30 cellular contexts compared by ENCODE assay signal in the genomic region with DNA sequence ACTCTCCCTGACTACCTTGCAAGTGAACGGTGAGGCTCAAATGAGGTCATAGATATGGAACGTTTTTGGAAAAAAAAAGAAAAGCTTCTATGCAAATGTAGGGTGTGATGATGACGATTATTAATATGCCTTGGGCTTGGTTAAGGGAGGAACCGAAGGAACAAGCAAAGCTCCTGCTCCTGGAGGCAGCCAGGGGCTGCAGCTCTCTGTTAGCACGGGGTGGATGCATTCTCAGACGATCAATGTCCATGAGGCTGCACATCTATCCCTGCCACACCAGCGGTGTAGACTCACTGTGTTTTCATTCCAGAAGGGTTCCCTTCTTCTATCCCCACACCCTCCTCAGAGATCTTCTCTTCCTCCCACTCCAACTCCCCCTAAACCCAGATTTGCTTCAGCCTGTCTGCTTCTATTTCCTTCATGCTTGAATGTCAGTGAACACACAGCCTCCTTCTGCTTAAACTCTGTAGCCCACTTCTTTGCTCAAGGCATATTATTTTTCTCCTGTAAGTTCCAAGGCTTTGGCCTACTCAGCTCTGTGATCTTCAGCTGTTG. TPM values are rescaled to one million over a fixed set of nuclear protein-coding genes. Genes with fewer than 3 reads are reported as not detected.
DNase-seq lines count a peak whose midpoint lies in the region; ATAC-seq, FAIRE-seq and TF ChIP-seq lines count a peak whose summit lies in the region.
"Had no signal": no experiment of that assay in that cellular context is flagged by ENCODE, and none has a peak within 500 bp of the region (broad histone marks: within the 10 kb centered on the region; RNA-seq: fewer than 3 reads in every experiment).

No MANE protein-coding gene starts in this region.

- peak overlapping the region in 1 of 3 experiments; percentile 13 for H3K4me3 Mint-ChIP-seq in nephron
- H3K4me3 Mint-ChIP-seq: activated CD4-positive, alpha-beta memory T cell treated with anti-CD3 and anti-CD28 coated beads, Interleukin-2, amount 10 ng/mL, durations not matched to agents 7 days and 5 days; activated T-helper 17 cell treated with anti-CD3 and anti-CD28 coated beads, Interleukin-2, amount 50 U/mL, for 72 hours; CD8-positive, alpha-beta T cell; immature natural killer cell; stimulated activated naive CD8-positive, alpha-beta T cell treated with anti-CD3 and anti-CD28 coated beads, Interleukin-15, Interleukin-2, amounts not matched to agents 100 ng/mL and 50 ng/mL, for 24 hours had no signal

- CTCF ChIA-PET in HepG2 (lab: Yijun Ruan, JAX; ENCODE audit: low intra/inter-chr PET ratio, low total read pairs): no interaction called here

- TF ChIP-seq EP300 in HepG2 (IDR thresholded peaks at IDR 0.05; ENCODE audit: low read depth in 2 of 2, low read length in 2 of 2) (no peak), HepG2 (CRISPR knock-in tag; IDR thresholded peaks at IDR 0.05; ENCODE audit: borderline replicate concordance) (no peak)

- H3K9me3 ChIP-seq in HepG2 (ENCODE audit: low read length): no peaks in the 10 kb centered on the region
- no peaks in the 10 kb centered on the region for H3K9me3 ChIP-seq in right lobe of liver
- H3K9me3 ChIP-seq: breast epithelium, HAP-1, tibial artery had no signal

- no peak for TF ChIP-seq RAD21 in HepG2 (CRISPR knock-in tag; IDR thresholded peaks at IDR 0.05)

- H3K27ac ChIP-seq in HepG2 (ENCODE audit: extremely low read length, insufficient read depth, low read length): no peak overlapping the region
- H3K27ac ChIP-seq in right lobe of liver: no peak overlapping the region
- peak overlapping the region; percentile 22 for H3K27ac ChIP-seq in caudate nucleus (ENCODE audit: low read depth, low read length)
- H3K27ac ChIP-seq: breast epithelium, gastroesophageal sphincter, HL-60, tibial artery had no signal

- H3K27me3 Mint-ChIP-seq in nephron (ENCODE audit: low read depth): peaks cover 15% of the 10 kb centered on the region

- H3K4me1 ChIP-seq in HepG2 (ENCODE audit: insufficient read depth, low read length): no peaks in the 10 kb centered on the region
- H3K4me1 ChIP-seq in right lobe of liver: no peaks in the 10 kb centered on the region
- H3K4me1 ChIP-seq: breast epithelium, gastroesophageal sphincter, HAP-1, tibial artery had no signal

- POLR2A ChIA-PET in HepG2 (lab: Yijun Ruan, JAX): no interaction called here

- in situ Hi-C loops in HepG2 (cut with HindIII; ENCODE audit: extremely low pct_ligation_motif_present, low pct_unique_long_range_greater_than_20kb): no loop called here

- H3K36me3 ChIP-seq in HepG2 (replicated peaks in 1 of 2; ENCODE audit: control insufficient read depth in 1 of 2, insufficient read depth in 2 of 2, low read length in 2 of 2) (no peaks in the 10 kb centered on the region), right lobe of liver (no peaks in the 10 kb centered on the region)
- H3K36me3 ChIP-seq: breast epithelium, gastroesophageal sphincter, HAP-1, tibial artery had no signal

- no peak for DNase-seq in HepG2 (ENCODE audit: low spot score)
- no peak for DNase-seq in right lobe of liver
- DNase-seq in caudate nucleus (lab: John Stamatoyannopoulos, UW): peak in 25 of 61 donors; percentile 4 to 64 (median 28)
- no peak for DNase-seq in NCI-H1694 (lab: John Stamatoyannopoulos, UW)
- DNase-seq: activated CD4-positive, alpha-beta memory T cell treated with anti-CD3 and anti-CD28 coated beads, Interleukin-2, amount 10 ng/mL, durations not matched to agents 7 days and 5 days; activated CD4-positive, CD25-positive, alpha-beta regulatory T cell treated with anti-CD3 and anti-CD28 coated beads, Interleukin-2, amount 50 U/mL, for 72 hours; activated CD8-positive, alpha-beta memory T cell treated with anti-CD3 and anti-CD28 coated beads, Interleukin-2, amount 50 U/mL, for 48 hours; activated naive CD4-positive, alpha-beta T cell treated with anti-CD3 and anti-CD28 coated beads, Interleukin-2, amount 50 U/mL, for 16 hours; AML-193; amniotic stem cell; CD8-positive, alpha-beta T cell; immature natural killer cell; left colon; NCI-H146; NCI-H2171 treated with DMSO at 0.1 percent for 48 hours; RPMI8226; T-helper 2 cell; tibial artery had no signal

- no peaks in the 10 kb centered on the region for H3K36me3 Mint-ChIP-seq in nephron (ENCODE audit: low read depth)
- H3K36me3 Mint-ChIP-seq: CD8-positive, alpha-beta T cell; immature natural killer cell had no signal

- intact Hi-C loops in HepG2 (cut with micrococcal nuclease; ENCODE audit: unreplicated experiment): no loop called here
- intact Hi-C loops in right lobe of liver (cut with DNase I): no loop called here

- peak overlapping the region; percentile 23 to 51 (median 34) for H3K27ac Mint-ChIP-seq in nephron
- H3K27ac Mint-ChIP-seq: activated CD4-positive, alpha-beta memory T cell treated with anti-CD3 and anti-CD28 coated beads, Interleukin-2, amount 10 ng/mL, durations not matched to agents 7 days and 5 days; activated T-helper 17 cell treated with anti-CD3 and anti-CD28 coated beads, Interleukin-2, amount 50 U/mL, for 72 hours; CD8-positive, alpha-beta T cell; immature natural killer cell; stimulated activated naive CD8-positive, alpha-beta T cell treated with anti-CD3 and anti-CD28 coated beads, Interleukin-15, Interleukin-2, amounts not matched to agents 100 ng/mL and 50 ng/mL, for 24 hours had no signal

- H2AFZ ChIP-seq in HepG2 (ENCODE audit: low read length): no peak overlapping the region

- WGBS in HepG2 (ENCODE audit: low lambda C conversion rate): 2% methylated on average over 7 of the region's 7 CpGs
- 26% methylated on average over 6 of the region's 7 CpGs for WGBS in right lobe of liver (ENCODE audit: insufficient coverage, low coverage, low lambda C conversion rate, missing lambda C conversion rate)

- H3K27me3 ChIP-seq in HepG2 (ENCODE audit: control insufficient read depth in 1 of 2, insufficient read depth in 2 of 2, low read length in 2 of 2) (peaks cover 0 to 4% of the 10 kb centered on the region in 2 experiments; a peak in 1 of 5 replicates), right lobe of liver (no peaks in the 10 kb centered on the region)
- H3K27me3 ChIP-seq: breast epithelium, gastroesophageal sphincter, tibial artery had no signal

- peaks cover 19% of the 10 kb centered on the region for H3K4me1 Mint-ChIP-seq in nephron
- H3K4me1 Mint-ChIP-seq: activated CD4-positive, alpha-beta memory T cell treated with anti-CD3 and anti-CD28 coated beads, Interleukin-2, amount 10 ng/mL, durations not matched to agents 7 days and 5 days; activated T-helper 17 cell treated with anti-CD3 and anti-CD28 coated beads, Interleukin-2, amount 50 U/mL, for 72 hours; immature natural killer cell had no signal

- H3K4me3 ChIP-seq in HepG2 (replicated peaks in 1 of 3; ENCODE audit: insufficient read depth in 1 of 3, low read depth in 2 of 3, low read length in 3 of 3): no peak overlapping the region
- no peak overlapping the region for H3K4me3 ChIP-seq in right lobe of liver
- H3K4me3 ChIP-seq: breast epithelium, gastroesophageal sphincter, HAP-1, tibial artery had no signal

- BruUV-seq in HepG2 (replicated peaks; lab: Mats Ljungman, UMichigan): no TSS peak

- no peak for TF ChIP-seq POLR2A in HepG2 (IDR thresholded peaks at IDR 0.05; ENCODE audit: insufficient read depth in 1 of 2, low read depth in 2 of 2, low read length in 2 of 2)
- no peak for TF ChIP-seq POLR2A in right lobe of liver (IDR thresholded peaks at IDR 0.05)

- H4K20me1 ChIP-seq in HepG2 (ENCODE audit: insufficient read depth, low read length): no peaks in the 10 kb centered on the region

- TF ChIP-seq CTCF in HepG2 (CRISPR knock-in tag; IDR thresholded peaks at IDR 0.05) (no peak), right lobe of liver (IDR thresholded peaks at IDR 0.05) (no peak), nephron (IDR thresholded peaks at IDR 0.05; ENCODE audit: unreplicated experiment in 3 of 3) (no peak)

- no peaks in the 10 kb centered on the region for H3K79me2 ChIP-seq in HepG2 (ENCODE audit: insufficient read depth, low read length)

- H3K9me3 Mint-ChIP-seq in nephron: no peaks in the 10 kb centered on the region
- H3K9me3 Mint-ChIP-seq: activated CD4-positive, alpha-beta memory T cell treated with anti-CD3 and anti-CD28 coated beads, Interleukin-2, amount 10 ng/mL, durations not matched to agents 7 days and 5 days; activated T-helper 17 cell treated with anti-CD3 and anti-CD28 coated beads, Interleukin-2, amount 50 U/mL, for 72 hours; CD8-positive, alpha-beta T cell; stimulated activated naive CD8-positive, alpha-beta T cell treated with anti-CD3 and anti-CD28 coated beads, Interleukin-15, Interleukin-2, amounts not matched to agents 100 ng/mL and 50 ng/mL, for 24 hours had no signal

- no peak overlapping the region for H3K9ac ChIP-seq in HepG2 (ENCODE audit: insufficient read depth, low read depth, low read length)

- FAIRE-seq in HepG2 (lab: Jason Lieb, UNC): no peak
- FAIRE-seq: A204.1, endometrium had no signal

- ATAC-seq in HepG2 (no peak), right lobe of liver (no peak), GM21717 (IDR thresholded peaks at IDR 0.05; ENCODE audit: unreplicated experiment) (no peak), HG03097 (IDR thresholded peaks at IDR 0.05; ENCODE audit: low FRiP score, unreplicated experiment) (no peak), GM21447 (IDR thresholded peaks at IDR 0.05; ENCODE audit: unreplicated experiment) (no peak)
- ATAC-seq: activated T-helper 17 cell treated with anti-CD3 and anti-CD28 coated beads, Interleukin-2, amount 50 U/mL, for 72 hours; CD8-positive, alpha-beta T cell; gastroesophageal sphincter; left colon had no signal

- H3K4me2 ChIP-seq in HepG2 (ENCODE audit: low read depth, low read length): no peak overlapping the region

RNA-seq across cellular contexts. Expression of a gene that starts 29.3 kb away (rescaled TPM):
- total RNA-seq in HepG2 (2016; rRNA removed; fragmentation: Illumina TruSeq; extraction: Trizol): 0.07 TPM in 1 of 2 replicates, not detected in the other
- total RNA-seq in HepG2 (2016; cell fraction: cytosol; rRNA removed; fragmentation: Illumina TruSeq; extraction: Trizol; ENCODE audit: low read depth): not detected in 2 replicates
- total RNA-seq in HepG2 (2016; cell fraction: insoluble cytoplasmic fraction; rRNA removed; fragmentation: Illumina TruSeq; extraction: Trizol): 0.11 TPM in 1 of 2 replicates, not detected in the other
- 0.03 TPM in 1 of 2 replicates, not detected in the other for total RNA-seq in HepG2 (2016; cell fraction: membrane; rRNA removed; fragmentation: Illumina TruSeq; extraction: Trizol)
- total RNA-seq in HepG2 (2016; cell fraction: nucleus; rRNA removed; fragmentation: Illumina TruSeq; extraction: Trizol): not detected in 2 replicates
- polyA plus RNA-seq in HepG2 (2011; rRNA removed): 0.05 and 0.11 TPM in 2 replicates
- polyA plus RNA-seq in HepG2 (2011; cell fraction: cytosol; rRNA removed): 0.04 and 0.07 TPM in 2 replicates
- polyA plus RNA-seq in HepG2 (2011; cell fraction: nucleus; rRNA removed): 0.06 and 0.07 TPM in 2 replicates
- polyA plus RNA-seq in HepG2 (2012): 0.05 and 0.07 TPM in 2 replicates
- not detected in 2 replicates for polyA plus RNA-seq in HepG2 (2016; cell fraction: cytosol; fragmentation: Illumina TruSeq; extraction: Trizol; ENCODE audit: low read depth)
- not detected in 2 replicates for polyA plus RNA-seq in HepG2 (2016; cell fraction: insoluble cytoplasmic fraction; fragmentation: Illumina TruSeq; extraction: Trizol; ENCODE audit: low read depth)
- polyA plus RNA-seq in HepG2 (2016; cell fraction: membrane; fragmentation: Illumina TruSeq; extraction: Trizol; ENCODE audit: low read depth): not detected in 2 replicates
- polyA plus RNA-seq in HepG2 (2016; cell fraction: nucleus; fragmentation: Illumina TruSeq; extraction: Trizol; ENCODE audit: insufficient read depth, low read depth): 0.11 and 0.40 TPM in 2 replicates
- 0.05 TPM in 1 of 2 replicates, not detected in the other for polyA minus RNA-seq in HepG2 (2011; rRNA and poly(A)+ RNA removed; ENCODE audit: low replicate concordance)
- polyA minus RNA-seq in HepG2 (2011; cell fraction: cytosol; rRNA and poly(A)+ RNA removed): 0.20 TPM in 1 of 2 replicates, not detected in the other
- 0.12 and 0.52 TPM in 2 replicates for polyA minus RNA-seq in HepG2 (2011; cell fraction: nucleus; rRNA and poly(A)+ RNA removed)
- under 1 TPM in 5 of 6 experiments, not detected in 1; 0.04 to 0.20 (median 0.09) TPM for total RNA-seq in right lobe of liver
- total RNA-seq: CD8-positive, alpha-beta T cell had no signal
- polyA plus RNA-seq: immature natural killer cell had no signal

RNA-seq across cellular contexts. Expression of a gene that starts 57.8 kb away (rescaled TPM):
- total RNA-seq in HepG2 (2016; rRNA removed; fragmentation: Illumina TruSeq; extraction: Trizol) (7.0 and 7.7 TPM in 2 replicates), right lobe of liver (1 to 10 TPM; 2.0 to 4.0 (median 2.7) TPM)
- 1.9 and 2.1 TPM in 2 replicates for total RNA-seq in HepG2 (2016; cell fraction: cytosol; rRNA removed; fragmentation: Illumina TruSeq; extraction: Trizol; ENCODE audit: low read depth)
- total RNA-seq in HepG2 (2016; cell fraction: insoluble cytoplasmic fraction; rRNA removed; fragmentation: Illumina TruSeq; extraction: Trizol): 6.8 and 9.5 TPM in 2 replicates
- 4.8 and 5.3 TPM in 2 replicates for total RNA-seq in HepG2 (2016; cell fraction: membrane; rRNA removed; fragmentation: Illumina TruSeq; extraction: Trizol)
- total RNA-seq in HepG2 (2016; cell fraction: nucleus; rRNA removed; fragmentation: Illumina TruSeq; extraction: Trizol): 17.0 and 19.4 TPM in 2 replicates
- 7.9 and 8.9 TPM in 2 replicates for polyA plus RNA-seq in HepG2 (2011; rRNA removed)
- 4.0 and 4.4 TPM in 2 replicates for polyA plus RNA-seq in HepG2 (2011; cell fraction: cytosol; rRNA removed)
- polyA plus RNA-seq in HepG2 (2011; cell fraction: nucleus; rRNA removed): 21.2 and 23.5 TPM in 2 replicates
- 6.6 and 7.0 TPM in 2 replicates for polyA plus RNA-seq in HepG2 (2012)
- 1.4 and 1.8 TPM in 2 replicates for polyA plus RNA-seq in HepG2 (2016; cell fraction: cytosol; fragmentation: Illumina TruSeq; extraction: Trizol; ENCODE audit: low read depth)
- 8.9 and 9.7 TPM in 2 replicates for polyA plus RNA-seq in HepG2 (2016; cell fraction: insoluble cytoplasmic fraction; fragmentation: Illumina TruSeq; extraction: Trizol; ENCODE audit: low read depth)
- 3.3 and 4.2 TPM in 2 replicates for polyA plus RNA-seq in HepG2 (2016; cell fraction: membrane; fragmentation: Illumina TruSeq; extraction: Trizol; ENCODE audit: low read depth)
- polyA plus RNA-seq in HepG2 (2016; cell fraction: nucleus; fragmentation: Illumina TruSeq; extraction: Trizol; ENCODE audit: insufficient read depth, low read depth): 42.0 and 44.3 TPM in 2 replicates
- polyA minus RNA-seq in HepG2 (2011; rRNA and poly(A)+ RNA removed; ENCODE audit: low replicate concordance): 6.7 and 6.8 TPM in 2 replicates
- polyA minus RNA-seq in HepG2 (2011; cell fraction: cytosol; rRNA and poly(A)+ RNA removed): 2.2 and 4.4 TPM in 2 replicates
- 32.9 and 35.7 TPM in 2 replicates for polyA minus RNA-seq in HepG2 (2011; cell fraction: nucleus; rRNA and poly(A)+ RNA removed)
